1 cellular context compared by ENCODE assay signal in the genomic region with DNA sequence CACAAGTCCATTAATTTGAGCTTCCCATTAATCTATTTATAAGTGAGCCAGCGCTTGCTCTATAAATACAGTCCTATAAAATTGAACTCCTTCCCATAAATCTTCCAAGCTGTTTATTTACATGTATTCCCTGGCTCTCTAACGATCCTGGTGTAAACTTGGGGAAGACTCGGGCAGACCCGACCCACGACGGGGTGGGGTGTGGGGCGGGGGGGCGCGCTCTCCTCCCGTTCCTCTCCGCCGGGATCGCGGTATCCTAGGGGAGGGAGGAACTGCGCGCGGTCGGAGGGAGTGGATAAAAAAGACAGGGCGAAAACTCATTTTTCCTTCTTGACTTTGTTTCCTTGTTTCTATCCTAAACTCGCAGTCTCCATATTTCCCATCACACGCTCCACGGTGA.
TF ChIP-seq lines count a peak whose summit lies in the region.

No MANE protein-coding gene starts in this region.

TF ChIP-seq in GM23338, 12 proteins besides CTCF, POLR2A, EP300 and RAD21 (continued from another document):
- no peak for TF ChIP-seq ZNF462 (CRISPR knock-in tag; IDR thresholded peaks at IDR 0.05)
- TF ChIP-seq EZH2phosphoT487 (IDR thresholded peaks at IDR 0.05; ENCODE audit: unreplicated experiment): no peak
- TF ChIP-seq ETS1 (IDR thresholded peaks at IDR 0.05): no peak
- TF ChIP-seq ZNF114 (CRISPR knock-in tag; IDR thresholded peaks at IDR 0.05): no peak
- no peak for TF ChIP-seq JUNB (IDR thresholded peaks at IDR 0.05; ENCODE audit: unreplicated experiment)
- no peak for TF ChIP-seq POLR2AphosphoS5 (IDR thresholded peaks at IDR 0.05; ENCODE audit: low read depth)
- no peak for TF ChIP-seq STAT1 (IDR thresholded peaks at IDR 0.05; ENCODE audit: unreplicated experiment)
